8 cellular contexts compared by ENCODE assay signal in the genomic region with DNA sequence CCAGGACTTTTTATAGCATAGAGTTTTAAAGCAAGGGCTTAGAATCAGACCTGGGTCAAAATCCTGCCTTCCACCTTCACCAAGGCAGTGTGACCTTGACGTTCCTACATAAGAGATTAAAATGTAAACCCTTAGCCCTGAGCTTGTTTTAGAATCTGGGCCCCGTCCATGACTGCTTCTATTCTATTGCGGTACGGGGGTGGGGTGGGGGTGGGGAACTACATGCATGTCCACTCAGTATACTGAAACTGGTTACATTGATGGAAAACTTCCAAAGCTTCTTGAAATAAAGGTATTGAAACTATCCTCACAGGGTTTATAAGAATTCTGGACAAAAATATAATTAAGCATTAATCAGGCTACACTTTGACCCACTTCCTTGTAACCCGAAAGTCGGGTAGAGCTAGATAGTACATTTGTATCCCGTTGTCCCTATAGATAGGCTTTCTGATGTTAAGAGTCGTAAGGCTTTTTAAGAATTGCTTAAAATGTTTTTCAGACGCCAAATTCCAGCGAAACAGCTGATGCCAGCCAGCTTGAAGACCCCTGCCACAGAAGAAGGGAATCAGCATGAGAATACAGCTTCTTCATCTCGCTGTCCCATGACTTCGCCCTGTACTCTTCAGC. TPM values are rescaled to one million over a fixed set of nuclear protein-coding genes. Genes with fewer than 3 reads are reported as not detected.
DNase-seq lines count a peak whose midpoint lies in the region; ATAC-seq, FAIRE-seq and TF ChIP-seq lines count a peak whose summit lies in the region.

No MANE protein-coding gene starts in this region.

- peak overlapping the region; percentile 99 for H2AFZ ChIP-seq in HepG2 (ENCODE audit: low read length)

- H3K9ac ChIP-seq in HepG2 (ENCODE audit: insufficient read depth, low read depth, low read length), result peak overlapping the region; percentile 43

- in situ Hi-C loops in HepG2 (cut with HindIII; ENCODE audit: extremely low pct_ligation_motif_present, low pct_unique_long_range_greater_than_20kb), result no loop called here

- intact Hi-C loops in CD4-positive, alpha-beta memory T cell (cut with micrococcal nuclease), result loop anchor here (1.0 to 2.0 kb wide), 6 partner anchors 10 to 681 kb away; partner anchors contain the start of genes ATF2, SCRN3 and WIPF1
- intact Hi-C loops in adrenal gland (cut with DNase I) (no loop called here), HepG2 (cut with micrococcal nuclease; ENCODE audit: unreplicated experiment) (no loop called here)

- H3K36me3 Mint-ChIP-seq in CD4-positive, alpha-beta memory T cell, result peaks cover 4 to 11% of the 10 kb centered on the region in 2 donors

- TF ChIP-seq EP300 in HepG2 (IDR thresholded peaks at IDR 0.05; ENCODE audit: low read depth in 2 of 2, low read length in 2 of 2) (no peak), HepG2 (CRISPR knock-in tag; IDR thresholded peaks at IDR 0.05; ENCODE audit: borderline replicate concordance) (no peak), upper lobe of left lung (IDR thresholded peaks at IDR 0.05) (no peak)

- no peak for FAIRE-seq in HepG2 (lab: Jason Lieb, UNC)

- TF ChIP-seq POLR2A in adrenal gland (IDR thresholded peaks at IDR 0.05), result no peak
- no peak for TF ChIP-seq POLR2A in HepG2 (IDR thresholded peaks at IDR 0.05; ENCODE audit: insufficient read depth in 1 of 2, low read depth in 2 of 2, low read length in 2 of 2)
- no peak for TF ChIP-seq POLR2A in upper lobe of left lung (IDR thresholded peaks at IDR 0.05)

- H4K20me1 ChIP-seq in HepG2 (ENCODE audit: insufficient read depth, low read length), result no peaks in the 10 kb centered on the region

- peaks cover 0 to 3% (median 0%) of the 10 kb centered on the region in 8 donors for H3K9me3 Mint-ChIP-seq in CD4-positive, alpha-beta memory T cell

- peaks cover 49 to 89% (median 66%) of the 10 kb centered on the region in 4 donors for H3K4me1 Mint-ChIP-seq in CD4-positive, alpha-beta memory T cell

- no peaks in the 10 kb centered on the region for H3K27me3 Mint-ChIP-seq in CD4-positive, alpha-beta memory T cell

- H3K27ac Mint-ChIP-seq in CD4-positive, alpha-beta memory T cell, result peak overlapping the region; percentile 91 to 97 (median 94)

- H3K4me1 ChIP-seq in CD4-positive, alpha-beta memory T cell (ENCODE audit: insufficient read depth, low read length), result peaks cover 80% of the 10 kb centered on the region
- H3K4me1 ChIP-seq in adrenal gland (replicated peaks in 1 of 2) (peaks cover 3 to 16% of the 10 kb centered on the region in 2 donors), HepG2 (ENCODE audit: insufficient read depth, low read length) (peaks cover 10% of the 10 kb centered on the region), upper lobe of left lung (peaks cover 3 to 9% (median 8%) of the 10 kb centered on the region in 4 donors)

- H3K27ac ChIP-seq in CD4-positive, alpha-beta memory T cell (ENCODE audit: low read depth, low read length), result peak overlapping the region; percentile 68
- H3K27ac ChIP-seq in adrenal gland (peak overlapping the region; percentile 74 to 87 (median 82)), HepG2 (ENCODE audit: extremely low read length, insufficient read depth, low read length) (no peak overlapping the region), upper lobe of left lung (peak overlapping the region; percentile 80 to 90 (median 83))

- ATAC-seq in HG02571 (IDR thresholded peaks at IDR 0.05; ENCODE audit: unreplicated experiment), result peak; percentile 13
- no peak for ATAC-seq in HepG2
- no peak for ATAC-seq in upper lobe of left lung (ENCODE audit: low FRiP score in 2 of 2)
- ATAC-seq in HG02588 (IDR thresholded peaks at IDR 0.05; ENCODE audit: unreplicated experiment), result no peak

- no peak for DNase-seq in CD4-positive, alpha-beta memory T cell
- no peak for DNase-seq in adrenal gland
- DNase-seq in HepG2 (ENCODE audit: low spot score), result no peak
- no peak for DNase-seq in upper lobe of left lung
- DNase-seq in GM19238 (ENCODE audit: insufficient read length, low spot score), result no peak
- no peak for DNase-seq in NCI-H1930 (lab: John Stamatoyannopoulos, UW)

- H3K4me3 Mint-ChIP-seq in CD4-positive, alpha-beta memory T cell, result peak overlapping the region; percentile 91 to 100 (median 98)

- TF ChIP-seq RAD21 in HepG2 (CRISPR knock-in tag; IDR thresholded peaks at IDR 0.05), result no peak

- CTCF ChIA-PET in CD4-positive, alpha-beta memory T cell (lab: Charles Lee; ENCODE audit: partially characterized antibody), result interaction anchor here (1.0 to 6.3 kb wide), 6 partner anchors 26 to 201 kb away, joined by 3 to 64 read pairs (median 7); no protein-coding TSS in a partner anchor
- CTCF ChIA-PET in HepG2 (lab: Yijun Ruan, JAX; ENCODE audit: low intra/inter-chr PET ratio, low total read pairs), result no interaction called here

- no peaks in the 10 kb centered on the region for H3K79me2 ChIP-seq in HepG2 (ENCODE audit: insufficient read depth, low read length)

- POLR2A ChIA-PET in CD4-positive, alpha-beta memory T cell (lab: Charles Lee; ENCODE audit: partially characterized antibody), result interaction anchor here (1.2 to 5.0 kb wide), 6 partner anchors 9 to 107 kb away, joined by 3 to 63 read pairs (median 6); partner anchors contain the start of gene WIPF1
- POLR2A ChIA-PET in HepG2 (lab: Yijun Ruan, JAX), result interaction anchor here (2.0 kb wide), 1 partner anchor 92 kb away, joined by 13 read pairs; the partner anchor contains the start of gene SCRN3

- peak overlapping the region in 1 of 2 donors; percentile 77 for H3K4me3 ChIP-seq in CD4-positive, alpha-beta memory T cell (ENCODE audit: low read length in 2 of 2)
- H3K4me3 ChIP-seq in adrenal gland (peak overlapping the region in 2 of 4 donors; percentile 47 to 88), HepG2 (replicated peaks in 1 of 3; ENCODE audit: insufficient read depth in 1 of 3, low read depth in 2 of 3, low read length in 3 of 3) (peak overlapping the region; percentile 62 to 87 (median 77)), upper lobe of left lung (peak overlapping the region; percentile 44 to 97 (median 85))

- H3K9me3 ChIP-seq in CD4-positive, alpha-beta memory T cell (ENCODE audit: control insufficient read depth in 1 of 2, low read length in 2 of 2), result no peaks in the 10 kb centered on the region
- H3K9me3 ChIP-seq in adrenal gland (replicated peaks in 1 of 3) (no peaks in the 10 kb centered on the region), HepG2 (ENCODE audit: low read length) (peaks cover 4% of the 10 kb centered on the region; the same call in 1 of the 2 replicates), upper lobe of left lung (no peaks in the 10 kb centered on the region)

- peak overlapping the region; percentile 80 for H3K4me2 ChIP-seq in HepG2 (ENCODE audit: low read depth, low read length)

- BruUV-seq in HepG2 (replicated peaks; lab: Mats Ljungman, UMichigan), result TSS peak; percentile 85

- TF ChIP-seq CTCF in adrenal gland (IDR thresholded peaks at IDR 0.05) (no peak), HepG2 (CRISPR knock-in tag; IDR thresholded peaks at IDR 0.05) (no peak), upper lobe of left lung (IDR thresholded peaks at IDR 0.05) (no peak)

- H3K36me3 ChIP-seq in CD4-positive, alpha-beta memory T cell (ENCODE audit: insufficient read depth, low read length), result no peaks in the 10 kb centered on the region
- H3K36me3 ChIP-seq in adrenal gland (replicated peaks in 1 of 2), result no peaks in the 10 kb centered on the region
- H3K36me3 ChIP-seq in HepG2 (replicated peaks in 1 of 2; ENCODE audit: control insufficient read depth in 1 of 2, insufficient read depth in 2 of 2, low read length in 2 of 2), result no peaks in the 10 kb centered on the region
- no peaks in the 10 kb centered on the region for H3K36me3 ChIP-seq in upper lobe of left lung

- no peaks in the 10 kb centered on the region for H3K27me3 ChIP-seq in CD4-positive, alpha-beta memory T cell (ENCODE audit: insufficient read depth, low read length)
- H3K27me3 ChIP-seq in adrenal gland, result no peaks in the 10 kb centered on the region
- H3K27me3 ChIP-seq in HepG2 (ENCODE audit: control insufficient read depth in 1 of 2, insufficient read depth in 2 of 2, low read length in 2 of 2), result peaks cover 7 to 14% of the 10 kb centered on the region in 2 experiments; a peak in 4 of 5 replicates
- no peaks in the 10 kb centered on the region for H3K27me3 ChIP-seq in upper lobe of left lung

- 70 to 76% (median 72%) methylated on average over 11 to 12 of the region's 12 CpGs for WGBS in adrenal gland, 4 donors
- WGBS in HepG2 (ENCODE audit: low lambda C conversion rate), result 68% methylated on average over 12 of the region's 12 CpGs
- WGBS in upper lobe of left lung, 2 donors, result 70 to 76% methylated on average over 12 of the region's 12 CpGs

RNA-seq across cellular contexts. Expression of gene GPR155, which starts 0.8 kb away (rescaled TPM):
- total RNA-seq in CD4-positive, alpha-beta memory T cell, result 10 to 100 TPM; 18.2 to 20.4 TPM
- 10 to 100 TPM in 1 of 2 donors, 1 to 10 TPM in 1; 7.5 to 10.6 TPM for polyA plus RNA-seq in CD4-positive, alpha-beta memory T cell
- 10 to 100 TPM in 5 of 8 donors, 1 to 10 TPM in 3; 6.2 to 17.6 (median 11.5) TPM for total RNA-seq in adrenal gland
- polyA plus RNA-seq in adrenal gland, result 10 to 100 TPM in 1 of 3 donors, 1 to 10 TPM in 2; 1.8 to 10.3 (median 3.9) TPM
- total RNA-seq in HepG2 (2016; rRNA removed; fragmentation: Illumina TruSeq; extraction: Trizol), result 0.04 and 0.15 TPM in 2 replicates
- 0.26 TPM in 1 of 2 replicates, not detected in the other for total RNA-seq in HepG2 (2016; cell fraction: cytosol; rRNA removed; fragmentation: Illumina TruSeq; extraction: Trizol; ENCODE audit: low read depth)
- 0.03 and 0.15 TPM in 2 replicates for total RNA-seq in HepG2 (2016; cell fraction: insoluble cytoplasmic fraction; rRNA removed; fragmentation: Illumina TruSeq; extraction: Trizol)
- total RNA-seq in HepG2 (2016; cell fraction: membrane; rRNA removed; fragmentation: Illumina TruSeq; extraction: Trizol), result 0.07 and 0.09 TPM in 2 replicates
- total RNA-seq in HepG2 (2016; cell fraction: nucleus; rRNA removed; fragmentation: Illumina TruSeq; extraction: Trizol), result 0.16 and 0.31 TPM in 2 replicates
- polyA plus RNA-seq in HepG2 (2011; rRNA removed), result 0.39 and 0.49 TPM in 2 replicates
- 0.13 and 0.23 TPM in 2 replicates for polyA plus RNA-seq in HepG2 (2011; cell fraction: cytosol; rRNA removed)
- polyA plus RNA-seq in HepG2 (2011; cell fraction: nucleus; rRNA removed), result 0.19 and 0.24 TPM in 2 replicates
- polyA plus RNA-seq in HepG2 (2012), result 0.44 and 0.63 TPM in 2 replicates
- polyA plus RNA-seq in HepG2 (2016; cell fraction: cytosol; fragmentation: Illumina TruSeq; extraction: Trizol; ENCODE audit: low read depth), result 0.19 TPM in 1 of 2 replicates, not detected in the other
- polyA plus RNA-seq in HepG2 (2016; cell fraction: insoluble cytoplasmic fraction; fragmentation: Illumina TruSeq; extraction: Trizol; ENCODE audit: low read depth), result 0.09 TPM in 1 of 2 replicates, not detected in the other
- 0.05 TPM in 1 of 2 replicates, not detected in the other for polyA plus RNA-seq in HepG2 (2016; cell fraction: membrane; fragmentation: Illumina TruSeq; extraction: Trizol; ENCODE audit: low read depth)
- polyA plus RNA-seq in HepG2 (2016; cell fraction: nucleus; fragmentation: Illumina TruSeq; extraction: Trizol; ENCODE audit: insufficient read depth, low read depth), result 0.15 and 1.1 TPM in 2 replicates
- polyA minus RNA-seq in HepG2 (2011; rRNA and poly(A)+ RNA removed; ENCODE audit: low replicate concordance), result 0.22 and 3.5 TPM in 2 replicates
- polyA minus RNA-seq in HepG2 (2011; cell fraction: cytosol; rRNA and poly(A)+ RNA removed), result 0.09 and 0.40 TPM in 2 replicates
- polyA minus RNA-seq in HepG2 (2011; cell fraction: nucleus; rRNA and poly(A)+ RNA removed), result 0.52 and 0.75 TPM in 2 replicates
- 1 to 10 TPM; 2.2 to 7.5 (median 3.6) TPM for total RNA-seq in upper lobe of left lung
